In genomic region chr19:30361107-30361447, GRCh38 we compare ENCODE assay signal across 15 cellular contexts. TPM values are rescaled to one million over a fixed set of nuclear protein-coding genes. Genes with fewer than 3 reads are reported as not detected.
"Had no signal": no experiment of that assay in that cellular context is flagged by ENCODE, and none has a peak within 500 bp of the region (broad histone marks: within the 10 kb centered on the region; RNA-seq: fewer than 3 reads in every experiment).

No MANE protein-coding gene starts in this region.

- H3K4me3 ChIP-seq: body of pancreas, lung, tibial artery had no signal

- H3K36me3 ChIP-seq: tibial artery, WERI-Rb-1 had no signal

- H3K9me3 Mint-ChIP-seq: activated naive CD4-positive, alpha-beta T cell treated with anti-CD3 and anti-CD28 coated beads, Interleukin-2, amount 50 U/mL, for 24 hours; dendritic cell treated with granulocyte-macrophage colony-stimulating factor and Interleukin-4, amounts not matched to agents 40 ng/mL and 50 ng/mL, for 4 days; T-cell had no signal

- ATAC-seq: activated CD8-positive, alpha-beta T cell treated with anti-CD3 and anti-CD28 coated beads, Interleukin-2, amount 10 ng/mL, durations not matched to agents 7 days and 5 days; body of pancreas; left cardiac atrium; T-cell had no signal

- H3K27me3 ChIP-seq: body of pancreas had no signal

- H3K9me3 ChIP-seq: body of pancreas, tibial artery had no signal

- H3K4me1 Mint-ChIP-seq: activated naive CD4-positive, alpha-beta T cell treated with anti-CD3 and anti-CD28 coated beads, Interleukin-2, amount 50 U/mL, for 24 hours had no signal

- H3K36me3 Mint-ChIP-seq: activated naive CD4-positive, alpha-beta T cell treated with anti-CD3 and anti-CD28 coated beads, Interleukin-2, amount 50 U/mL, for 24 hours; naive B cell; T-cell had no signal

- H3K4me3 Mint-ChIP-seq: activated CD8-positive, alpha-beta T cell treated with anti-CD3 and anti-CD28 coated beads, Interleukin-2, amount 10 ng/mL, durations not matched to agents 7 days and 5 days; activated naive CD4-positive, alpha-beta T cell treated with anti-CD3 and anti-CD28 coated beads, Interleukin-2, amount 50 U/mL, for 24 hours; dendritic cell treated with granulocyte-macrophage colony-stimulating factor and Interleukin-4, amounts not matched to agents 40 ng/mL and 50 ng/mL, for 4 days; naive B cell; T-cell had no signal

- DNase-seq: activated CD4-positive, alpha-beta T cell treated with anti-CD3 and anti-CD28 coated beads for 4 hours; activated CD8-positive, alpha-beta T cell treated with anti-CD3 and anti-CD28 coated beads, Interleukin-2, amount 10 ng/mL, durations not matched to agents 7 days and 5 days; body of pancreas; glutamatergic neuron; left cardiac atrium; naive B cell; stimulated activated CD4-positive, alpha-beta T cell treated with anti-CD3 and anti-CD28 coated beads, Interleukin-4, amount 100 ng/mL, for 4 hours; T-cell; WERI-Rb-1 had no signal

- H3K27ac Mint-ChIP-seq: activated CD8-positive, alpha-beta T cell treated with anti-CD3 and anti-CD28 coated beads, Interleukin-2, amount 10 ng/mL, durations not matched to agents 7 days and 5 days; activated naive CD4-positive, alpha-beta T cell treated with anti-CD3 and anti-CD28 coated beads, Interleukin-2, amount 50 U/mL, for 24 hours; dendritic cell treated with granulocyte-macrophage colony-stimulating factor and Interleukin-4, amounts not matched to agents 40 ng/mL and 50 ng/mL, for 4 days; T-cell had no signal

- H3K27ac ChIP-seq: body of pancreas, tibial artery, WERI-Rb-1 had no signal

- H3K4me1 ChIP-seq: body of pancreas, tibial artery had no signal

RNA-seq across cellular contexts. Expression of gene ZNF536, which starts 11.1 kb away (rescaled TPM):
- total RNA-seq: activated CD8-positive, alpha-beta T cell treated with anti-CD3 and anti-CD28 coated beads, Interleukin-2, amount 10 ng/mL, durations not matched to agents 7 days and 5 days; body of pancreas; fibroblast of villous mesenchyme; osteoblast had no signal
